Comparison of ENCODE assay signal across 9 cellular contexts in genomic region chr12:10190558-10191388, GRCh38. TPM values are rescaled to one million over a fixed set of nuclear protein-coding genes. Genes with fewer than 3 reads are reported as not detected.
DNase-seq lines count a peak whose midpoint lies in the region; ATAC-seq and TF ChIP-seq lines count a peak whose summit lies in the region.
"Had no signal": no experiment of that assay in that cellular context is flagged by ENCODE, and none has a peak within 500 bp of the region (broad histone marks: within the 10 kb centered on the region; RNA-seq: fewer than 3 reads in every experiment).

No MANE protein-coding gene starts in this region.

- intact Hi-C loops in right lobe of liver (cut with DNase I) = no loop called here

- ATAC-seq in HG02623 (IDR thresholded peaks at IDR 0.05; ENCODE audit: unreplicated experiment) (peak; percentile 91), right lobe of liver (peak; percentile 97 to 99 (median 97))
- ATAC-seq in activated CD4-positive, CD25-positive, alpha-beta regulatory T cell treated with anti-CD3 and anti-CD28 coated beads, Interleukin-2, amount 50 U/mL, for 24 hours = peak; percentile 85 to 96
- peak; percentile 85 for ATAC-seq in stimulated activated memory B cell treated with anti-CD40 and anti-IgM and Interleukin-4, amounts not matched to agents 10 μg/mL and 1 μg/mL and 100 μg/mL, for 72 hours

- DNase-seq in GM12865 (ENCODE audit: low read depth) = peak; percentile 78
- peak; percentile 10 for DNase-seq in NCI-H2029 treated with DMSO at 0.1 percent for 48 hours (lab: John Stamatoyannopoulos, UW)
- DNase-seq in coronary artery (ENCODE audit: low spot score) = no peak
- DNase-seq in right lobe of liver = peak in 2 of 3 donors; percentile 35 to 59

- H3K36me3 Mint-ChIP-seq in stimulated activated memory B cell treated with anti-CD40 and anti-IgM and Interleukin-4, amounts not matched to agents 10 μg/mL and 1 μg/mL and 100 μg/mL, for 72 hours = no peaks in the 10 kb centered on the region

- H3K4me3 ChIP-seq in GM12865 (ENCODE audit: low read depth, low read length) = no peak overlapping the region
- H3K4me3 ChIP-seq in coronary artery = no peak overlapping the region
- no peak overlapping the region for H3K4me3 ChIP-seq in right lobe of liver

- H3K27ac ChIP-seq in 22Rv1 (no peak overlapping the region), coronary artery (no peak overlapping the region), right lobe of liver (no peak overlapping the region)

- H3K9me3 Mint-ChIP-seq in stimulated activated memory B cell treated with anti-CD40 and anti-IgM and Interleukin-4, amounts not matched to agents 10 μg/mL and 1 μg/mL and 100 μg/mL, for 72 hours = no peaks in the 10 kb centered on the region

- peak; percentile 96 for TF ChIP-seq CTCF in 22Rv1 (IDR thresholded peaks at IDR 0.05)
- TF ChIP-seq CTCF in GM12865 (IDR thresholded peaks at IDR 0.05; ENCODE audit: insufficient read depth, low read depth, low read length, missing control alignments) = peak; percentile 92
- peak; percentile 40 for TF ChIP-seq CTCF in coronary artery (IDR thresholded peaks at IDR 0.05)
- peak; percentile 69 to 81 (median 77) for TF ChIP-seq CTCF in right lobe of liver (IDR thresholded peaks at IDR 0.05)

- no peak for TF ChIP-seq POLR2A in right lobe of liver (IDR thresholded peaks at IDR 0.05)

- no peaks in the 10 kb centered on the region for H3K36me3 ChIP-seq in right lobe of liver

- peaks cover 75% of the 10 kb centered on the region for H3K27me3 Mint-ChIP-seq in stimulated activated memory B cell treated with anti-CD40 and anti-IgM and Interleukin-4, amounts not matched to agents 10 μg/mL and 1 μg/mL and 100 μg/mL, for 72 hours

- no peaks in the 10 kb centered on the region for H3K4me1 ChIP-seq in right lobe of liver

- peaks cover 13% of the 10 kb centered on the region for H3K4me1 Mint-ChIP-seq in stimulated activated memory B cell treated with anti-CD40 and anti-IgM and Interleukin-4, amounts not matched to agents 10 μg/mL and 1 μg/mL and 100 μg/mL, for 72 hours

- H3K9me3 ChIP-seq in right lobe of liver = no peaks in the 10 kb centered on the region

- WGBS in right lobe of liver (ENCODE audit: insufficient coverage, low coverage, low lambda C conversion rate, missing lambda C conversion rate) = 27% methylated on average over 13 of the region's 13 CpGs

- H3K27me3 ChIP-seq in right lobe of liver = no peaks in the 10 kb centered on the region

- H3K4me3 Mint-ChIP-seq in stimulated activated memory B cell treated with anti-CD40 and anti-IgM and Interleukin-4, amounts not matched to agents 10 μg/mL and 1 μg/mL and 100 μg/mL, for 72 hours = no peak overlapping the region

- no peak overlapping the region for H3K27ac Mint-ChIP-seq in stimulated activated memory B cell treated with anti-CD40 and anti-IgM and Interleukin-4, amounts not matched to agents 10 μg/mL and 1 μg/mL and 100 μg/mL, for 72 hours

RNA-seq across cellular contexts. Expression of gene TMEM52B, which starts 11.9 kb away (rescaled TPM):
- under 1 TPM in 2 of 6 experiments, not detected in 4; 0.06 TPM for total RNA-seq in right lobe of liver

RNA-seq across cellular contexts. Expression of gene OLR1, which starts 18.8 kb away (rescaled TPM):
- total RNA-seq in right lobe of liver = 1 to 10 TPM in 2 of 6 experiments, under 1 TPM in 2, not detected in 2; 0.23 to 3.9 (median 0.77) TPM
- total RNA-seq: skeletal muscle tissue had no signal

RNA-seq across cellular contexts. Expression of gene GABARAPL1, which starts 21.9 kb away (rescaled TPM):
- total RNA-seq in right lobe of liver = 100 to 1,000 TPM in 1 of 6 experiments, 10 to 100 TPM in 5; 59.5 to 123 (median 83.4) TPM

Comparison
In these comparisons a context has a peak if more than half of its experiments do, and no peak if none do; other contexts are left out.
1. CTCF ChIP-seq: peak in every context shown above with its lines; median percentile 96 in 22Rv1; 92 in GM12865; 77 in right lobe of liver; 40 in coronary artery.